ENCODE assay signal across 8 cellular contexts in genomic region chr1:152112101-152112884, GRCh38. TPM values are rescaled to one million over a fixed set of nuclear protein-coding genes. Genes with fewer than 3 reads are reported as not detected.
A peak's percentile ranks its signal among the peaks of the same experiment; 100 is the strongest.
DNase-seq lines count a peak whose midpoint lies in the region; ATAC-seq and TF ChIP-seq lines count a peak whose summit lies in the region.

No MANE protein-coding gene starts in this region.

- peaks cover 16% of the 10 kb centered on the region for H3K27me3 Mint-ChIP-seq in T-helper 17 cell
- H3K27me3 Mint-ChIP-seq in CD4-positive, alpha-beta T cell = peaks cover 17% of the 10 kb centered on the region

- H3K4me3 ChIP-seq in heart left ventricle (peak overlapping the region in 10 of 12 donors; percentile 27 to 59 (median 50)), iPS-18c (ENCODE audit: insufficient read depth, low read depth, low read length) (peak overlapping the region; percentile 39), upper lobe of right lung (peak overlapping the region; percentile 55)

- H3K27me3 ChIP-seq in heart left ventricle = peaks cover 44 to 100% (median 75%) of the 10 kb centered on the region in 9 donors
- peaks cover 92% of the 10 kb centered on the region for H3K27me3 ChIP-seq in upper lobe of right lung
- H3K27me3 ChIP-seq in CD4-positive, alpha-beta T cell (ENCODE audit: control insufficient read depth, insufficient read depth, low read length) = peaks cover 80% of the 10 kb centered on the region

- ATAC-seq in heart left ventricle (no peak), left cardiac atrium (no peak), T-helper 17 cell (peak; percentile 18), upper lobe of right lung (no peak)
- ATAC-seq in CD4-positive, alpha-beta T cell (ENCODE audit: poor library complexity) = no peak

- intact Hi-C loops in heart left ventricle (cut with DNase I) = loop anchor here in 2 of 10 donors (5.0 to 10.0 kb wide), 2 partner anchors 45 to 57 kb away; no protein-coding TSS in a partner anchor
- intact Hi-C loops in left cardiac atrium (cut with DNase I) = no loop called here
- intact Hi-C loops in upper lobe of right lung (cut with DNase I) = no loop called here
- intact Hi-C loops in CD4-positive, alpha-beta T cell (cut with DNase I, micrococcal nuclease) = no loop called here

- H3K9me3 ChIP-seq in heart left ventricle = peaks cover 0 to 20% (median 8%) of the 10 kb centered on the region in 12 donors
- no peaks in the 10 kb centered on the region for H3K9me3 ChIP-seq in T-helper 17 cell (ENCODE audit: control insufficient read depth, low read length, poor library complexity, severe bottlenecking)
- peaks cover 16% of the 10 kb centered on the region for H3K9me3 ChIP-seq in iPS-18c (ENCODE audit: control insufficient read depth, insufficient read depth, low read length)
- H3K9me3 ChIP-seq in upper lobe of right lung = peaks cover 6% of the 10 kb centered on the region
- no peaks in the 10 kb centered on the region for H3K9me3 ChIP-seq in CD4-positive, alpha-beta T cell (ENCODE audit: control insufficient read depth, low read length)

- TF ChIP-seq CTCF in heart left ventricle (IDR thresholded peaks at IDR 0.05) (no peak), upper lobe of right lung (IDR thresholded peaks at IDR 0.05) (no peak)
- no peak for TF ChIP-seq CTCF in CD4-positive, alpha-beta T cell (IDR thresholded peaks at IDR 0.05)

- H3K4me1 Mint-ChIP-seq in T-helper 17 cell = peaks cover 4% of the 10 kb centered on the region
- H3K4me1 Mint-ChIP-seq in CD4-positive, alpha-beta T cell (ENCODE audit: low read depth) = no peaks in the 10 kb centered on the region

- H3K4me3 Mint-ChIP-seq in T-helper 17 cell = no peak overlapping the region
- H3K4me3 Mint-ChIP-seq in CD4-positive, alpha-beta T cell = no peak overlapping the region

- H3K27ac ChIP-seq in heart left ventricle (no peak overlapping the region), upper lobe of right lung (no peak overlapping the region)
- H3K27ac ChIP-seq in CD4-positive, alpha-beta T cell (ENCODE audit: low read depth, low read length) = no peak overlapping the region

- POLR2A ChIA-PET in CD4-positive, alpha-beta T cell (lab: Charles Lee) = no interaction called here

- WGBS in heart left ventricle, 4 donors = 1 to 3% (median 2%) methylated on average over 52 to 53 of the region's 53 CpGs

- H3K36me3 ChIP-seq in heart left ventricle (no peaks in the 10 kb centered on the region), upper lobe of right lung (no peaks in the 10 kb centered on the region)

- CTCF ChIA-PET in CD4-positive, alpha-beta T cell (lab: Charles Lee) = no interaction called here

- no peaks in the 10 kb centered on the region for H3K9me3 Mint-ChIP-seq in CD4-positive, alpha-beta T cell

- peaks cover 9% of the 10 kb centered on the region for H3K36me3 Mint-ChIP-seq in T-helper 17 cell (ENCODE audit: low read depth)
- no peaks in the 10 kb centered on the region for H3K36me3 Mint-ChIP-seq in CD4-positive, alpha-beta T cell (ENCODE audit: low read depth)

- TF ChIP-seq POLR2A in heart left ventricle (IDR thresholded peaks at IDR 0.05) = no peak

- peaks cover 5 to 49% (median 29%) of the 10 kb centered on the region in 12 donors for H3K4me1 ChIP-seq in heart left ventricle
- peaks cover 33% of the 10 kb centered on the region for H3K4me1 ChIP-seq in upper lobe of right lung

- H3K27ac Mint-ChIP-seq in T-helper 17 cell = no peak overlapping the region
- H3K27ac Mint-ChIP-seq in CD4-positive, alpha-beta T cell = no peak overlapping the region

- DNase-seq in heart left ventricle (peak in 1 of 5 donors; percentile 28), left cardiac atrium (no peak), T-helper 17 cell (no peak), upper lobe of right lung (peak; percentile 61), NCI-H446 (lab: John Stamatoyannopoulos, UW) (no peak), NCI-H524 treated with DMSO at 0.1 percent for 48 hours (lab: John Stamatoyannopoulos, UW) (no peak)
- no peak for DNase-seq in CD4-positive, alpha-beta T cell

RNA-seq across cellular contexts. Expression of gene TCHH, which starts 3.0 kb away (rescaled TPM):
- total RNA-seq in heart left ventricle = under 1 TPM in 2 of 9 donors, not detected in 7; 0.05 TPM
- under 1 TPM in 1 of 2 donors, not detected in 1; 0.01 TPM for polyA plus RNA-seq in heart left ventricle
- under 1 TPM; 0.03 to 0.08 TPM for total RNA-seq in left cardiac atrium
- under 1 TPM in 1 of 2 donors, not detected in 1; 0.05 TPM for total RNA-seq in T-helper 17 cell
- total RNA-seq in upper lobe of right lung = 0.20 TPM
- not detected for total RNA-seq in CD4-positive, alpha-beta T cell

RNA-seq across cellular contexts. Expression of gene TCHHL1, which starts 23.4 kb away (rescaled TPM):
- not detected for total RNA-seq in heart left ventricle
- not detected for polyA plus RNA-seq in heart left ventricle
- not detected for total RNA-seq in left cardiac atrium
- total RNA-seq in T-helper 17 cell = not detected
- not detected for total RNA-seq in upper lobe of right lung
- total RNA-seq in CD4-positive, alpha-beta T cell = not detected

RNA-seq across cellular contexts. Expression of gene RPTN, which starts 46.7 kb away (rescaled TPM):
- total RNA-seq in heart left ventricle (not detected), left cardiac atrium (not detected), T-helper 17 cell (not detected), upper lobe of right lung (not detected)
- not detected for polyA plus RNA-seq in heart left ventricle
- total RNA-seq in CD4-positive, alpha-beta T cell = not detected
